1 cellular context compared by ENCODE assay signal in the genomic region with DNA sequence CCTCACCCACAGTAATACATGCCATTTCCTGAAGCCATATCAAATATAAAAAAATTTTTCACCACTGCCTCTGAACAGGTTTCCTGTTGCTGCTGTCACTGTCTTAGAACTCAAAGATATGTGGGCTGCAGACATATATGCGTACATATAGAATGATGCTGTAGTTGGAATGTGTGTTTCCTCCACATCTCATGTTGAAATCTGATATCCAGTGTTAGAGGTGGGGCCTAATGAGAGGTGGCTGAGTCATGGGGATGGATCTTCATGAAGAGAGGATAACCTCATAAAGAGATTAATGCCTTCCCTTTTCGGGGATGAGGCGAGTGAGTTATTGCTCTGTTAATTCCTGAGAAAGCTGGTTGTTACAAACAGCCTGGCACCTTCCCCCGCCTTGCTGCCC.
TF ChIP-seq lines count a peak whose summit lies in the region.

No MANE protein-coding gene starts in this region.

TF ChIP-seq in IMR-90, 13 proteins besides CTCF, POLR2A, EP300 and RAD21 (continued from another document):
- TF ChIP-seq, protein P1, sequence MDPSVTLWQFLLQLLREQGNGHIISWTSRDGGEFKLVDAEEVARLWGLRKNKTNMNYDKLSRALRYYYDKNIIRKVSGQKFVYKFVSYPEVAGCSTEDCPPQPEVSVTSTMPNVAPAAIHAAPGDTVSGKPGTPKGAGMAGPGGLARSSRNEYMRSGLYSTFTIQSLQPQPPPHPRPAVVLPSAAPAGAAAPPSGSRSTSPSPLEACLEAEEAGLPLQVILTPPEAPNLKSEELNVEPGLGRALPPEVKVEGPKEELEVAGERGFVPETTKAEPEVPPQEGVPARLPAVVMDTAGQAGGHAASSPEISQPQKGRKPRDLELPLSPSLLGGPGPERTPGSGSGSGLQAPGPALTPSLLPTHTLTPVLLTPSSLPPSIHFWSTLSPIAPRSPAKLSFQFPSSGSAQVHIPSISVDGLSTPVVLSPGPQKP (IDR thresholded peaks at IDR 0.05; ENCODE audit: borderline replicate concordance, low read depth, low read length) = no peak
- TF ChIP-seq CEBPB (IDR thresholded peaks at IDR 0.05; ENCODE audit: low read depth, low read length) (no peak), FOS (IDR thresholded peaks at IDR 0.05; ENCODE audit: low read depth, low read length) (no peak)
TF ChIP-seq in IMR-90: peak in this region for 0.
